ENCODE assay signal across 1 cellular context in genomic region chr6:48429610-48430009, GRCh38.
TF ChIP-seq lines count a peak whose summit lies in the region.

No MANE protein-coding gene starts in this region.

TF ChIP-seq in HepG2, 621 proteins besides CTCF, POLR2A, EP300 and RAD21 (continued from another document):
- TF ChIP-seq ZNF512B (CRISPR knock-in tag; IDR thresholded peaks at IDR 0.05; ENCODE audit: borderline replicate concordance), result no peak
- no peak for TF ChIP-seq ARHGAP35 (CRISPR knock-in tag; IDR thresholded peaks at IDR 0.05; ENCODE audit: borderline replicate concordance)
- no peak for TF ChIP-seq KAT2B (IDR thresholded peaks at IDR 0.05; ENCODE audit: borderline replicate concordance, low read depth, low read length)
- no peak for TF ChIP-seq FIP1L1 (IDR thresholded peaks at IDR 0.05; ENCODE audit: borderline replicate concordance, insufficient read depth, low read depth, low read length)
